Comparison of ENCODE assay signal across 9 cellular contexts in genomic region chr4:118351851-118352827, GRCh38. TPM values are rescaled to one million over a fixed set of nuclear protein-coding genes. Genes with fewer than 3 reads are reported as not detected.
DNase-seq lines count a peak whose midpoint lies in the region; ATAC-seq and TF ChIP-seq lines count a peak whose summit lies in the region.
"Had no signal": no experiment of that assay in that cellular context is flagged by ENCODE, and none has a peak within 500 bp of the region (broad histone marks: within the 10 kb centered on the region; RNA-seq: fewer than 3 reads in every experiment).

No MANE protein-coding gene starts in this region.

- peak overlapping the region; percentile 79 for H3K14ac ChIP-seq in IMR-90 (replicated peaks; ENCODE audit: low read depth, low read length)

- peaks cover 10% of the 10 kb centered on the region for H3K4me1 Mint-ChIP-seq in activated CD8-positive, alpha-beta T cell treated with anti-CD3 and anti-CD28 coated beads, Interleukin-2, amount 10 ng/mL, durations not matched to agents 7 days and 5 days (ENCODE audit: low read depth)

- 44% methylated on average over 2 of the region's 82 CpGs; no CpG with 5 or more reads in 1 of the 2 experiments for WGBS in IMR-90 (ENCODE audit: extremely low coverage in 2 of 2, insufficient read length in 1 of 2), 2 experiments
- WGBS in gastroesophageal sphincter (ENCODE audit: low coverage in 1 of 2), 2 donors = 13 to 34% methylated on average over 4 to 14 of the region's 82 CpGs

- in situ Hi-C loops in IMR-90 (cut with MboI; ENCODE audit: low sequenced_read_pairs) = no loop called here

- H3K18ac ChIP-seq in IMR-90 (ENCODE audit: low read depth, low read length) = peak overlapping the region; percentile 74

- no peaks in the 10 kb centered on the region for H3K9me3 ChIP-seq in IMR-90 (ENCODE audit: control insufficient read depth, insufficient read depth, low read length)
- H3K9me3 ChIP-seq in gastroesophageal sphincter = no peaks in the 10 kb centered on the region
- no peaks in the 10 kb centered on the region for H3K9me3 ChIP-seq in parathyroid adenoma (ENCODE audit: control insufficient read depth, low read length)

- BruUV-seq in IMR-90 (replicated peaks; lab: Mats Ljungman, UMichigan) = TSS peak; percentile 57

- H3K4ac ChIP-seq in IMR-90 (ENCODE audit: low read depth, low read length) = peak overlapping the region; percentile 73

- TF ChIP-seq POLR2A in IMR-90 (IDR thresholded peaks at IDR 0.05; ENCODE audit: low read depth, low read length) (no peak), gastroesophageal sphincter (IDR thresholded peaks at IDR 0.05) (no peak)

- peak overlapping the region; percentile 41 to 42 for H4K8ac ChIP-seq in IMR-90 (ENCODE audit: low read depth in 2 of 2, low read length in 2 of 2)

- no peaks in the 10 kb centered on the region for H4K20me1 ChIP-seq in IMR-90 (ENCODE audit: insufficient read depth, low read length)

- H3K4me2 ChIP-seq in IMR-90 (ENCODE audit: low read depth, low read length) (peak overlapping the region; percentile 97), parathyroid adenoma (ENCODE audit: low read length) (peak overlapping the region; percentile 68)

- H3K79me2 ChIP-seq in parathyroid adenoma = no peaks in the 10 kb centered on the region

- peak overlapping the region; percentile 72 for H4K91ac ChIP-seq in IMR-90 (ENCODE audit: insufficient read depth, low read depth, low read length)

- H4K5ac ChIP-seq in IMR-90 (ENCODE audit: low read depth, low read length) = peak overlapping the region; percentile 84

- H3K27me3 ChIP-seq in IMR-90 (ENCODE audit: control insufficient read depth, insufficient read depth, low read length) = no peaks in the 10 kb centered on the region
- H3K27me3 ChIP-seq in gastroesophageal sphincter = peaks cover 77% of the 10 kb centered on the region
- H3K27me3 ChIP-seq in parathyroid adenoma (ENCODE audit: control insufficient read depth, insufficient read depth, low read length) = no peaks in the 10 kb centered on the region

- dilution Hi-C loops in IMR-90 (cut with HindIII; ENCODE audit: low sequenced_read_pairs, unreplicated experiment) = no loop called here

- H3K4me3 ChIP-seq in IMR-90 (ENCODE audit: insufficient read depth, low read depth, low read length) = peak overlapping the region; percentile 92
- peak overlapping the region; percentile 34 to 56 for H3K4me3 ChIP-seq in gastroesophageal sphincter
- peak overlapping the region; percentile 22 for H3K4me3 ChIP-seq in parathyroid adenoma (ENCODE audit: low read depth, low read length)

- H3K27me3 Mint-ChIP-seq in activated CD8-positive, alpha-beta T cell treated with anti-CD3 and anti-CD28 coated beads, Interleukin-2, amount 10 ng/mL, durations not matched to agents 7 days and 5 days (ENCODE audit: low read depth) = peaks cover 64% of the 10 kb centered on the region

- TF ChIP-seq RAD21 in IMR-90 (IDR thresholded peaks at IDR 0.05; ENCODE audit: low read length) = no peak

- no peaks in the 10 kb centered on the region for H3K9me3 Mint-ChIP-seq in activated CD8-positive, alpha-beta T cell treated with anti-CD3 and anti-CD28 coated beads, Interleukin-2, amount 10 ng/mL, durations not matched to agents 7 days and 5 days (ENCODE audit: insufficient read depth)

- no peak for TF ChIP-seq CTCF in GM10266 (IDR thresholded peaks at IDR 0.05; ENCODE audit: control insufficient read depth, insufficient read depth, low read depth, missing control alignments)
- TF ChIP-seq CTCF in IMR-90 (conservative IDR thresholded peaks at IDR 0.05; ENCODE audit: low read depth, low read length) = no peak
- no peak for TF ChIP-seq CTCF in gastroesophageal sphincter (IDR thresholded peaks at IDR 0.05)
- TF ChIP-seq CTCF in parathyroid adenoma (IDR thresholded peaks at IDR 0.05) = no peak

- intact Hi-C loops in IMR-90 (cut with micrococcal nuclease) = loop anchor here (1.0 to 5.0 kb wide), 2 partner anchors 65 to 71 kb away; no protein-coding TSS in a partner anchor

- H3K9me1 ChIP-seq in IMR-90 (ENCODE audit: insufficient read depth, low read length) = no peaks in the 10 kb centered on the region

- H3K36me3 Mint-ChIP-seq in activated CD8-positive, alpha-beta T cell treated with anti-CD3 and anti-CD28 coated beads, Interleukin-2, amount 10 ng/mL, durations not matched to agents 7 days and 5 days (ENCODE audit: low read depth) = no peaks in the 10 kb centered on the region

- H2AK9ac ChIP-seq in IMR-90 (replicated peaks; ENCODE audit: low read depth, low read length, poor library complexity) = peak overlapping the region; percentile 95

- H2BK20ac ChIP-seq in IMR-90 (ENCODE audit: low read depth, low read length) = 0 out of 2 replicates have a peak overlapping the region, but pooled peaks have one; percentile 2

- H2AFZ ChIP-seq in IMR-90 (replicated peaks; ENCODE audit: low read length, poor library complexity) = peak overlapping the region; percentile 91
- H2AFZ ChIP-seq in parathyroid adenoma = peak overlapping the region; percentile 54

- H3K27ac ChIP-seq in IMR-90 (ENCODE audit: insufficient read depth, low read length) = peak overlapping the region; percentile 82
- peak overlapping the region in 1 of 4 donors; percentile 23 for H3K27ac ChIP-seq in gastroesophageal sphincter
- no peak overlapping the region for H3K27ac ChIP-seq in parathyroid adenoma

- no peak overlapping the region; the same call in 2 of the 3 replicates for H2BK15ac ChIP-seq in IMR-90 (ENCODE audit: low read depth, low read length)

- peak overlapping the region; percentile 71 for H2BK5ac ChIP-seq in IMR-90 (ENCODE audit: low read depth, low read length, poor library complexity, severe bottlenecking)

- H3K23ac ChIP-seq in IMR-90 (ENCODE audit: low read depth, low read length) = peak overlapping the region; percentile 69

- H3K4me1 ChIP-seq in IMR-90 (ENCODE audit: control insufficient read depth, insufficient read depth, low read length) = peaks cover 6% of the 10 kb centered on the region
- peaks cover 0 to 19% (median 11%) of the 10 kb centered on the region in 3 donors for H3K4me1 ChIP-seq in gastroesophageal sphincter
- H3K4me1 ChIP-seq in parathyroid adenoma = no peaks in the 10 kb centered on the region

- H3K79me1 ChIP-seq in IMR-90 (ENCODE audit: low read depth in 1 of 2, low read length in 2 of 2) = peaks cover 4 to 33% of the 10 kb centered on the region in 2 experiments; a peak in 3 of 4 replicates

- DNase-seq in GM10266 (ENCODE audit: extremely low spot score) (peak; percentile 47), IMR-90 (peak; percentile 59), OCI-M2 (lab: John Stamatoyannopoulos, UW; ENCODE audit: unreplicated experiment) (no peak)
- DNase-seq in activated CD8-positive, alpha-beta T cell treated with anti-CD3 and anti-CD28 coated beads, Interleukin-2, amount 10 ng/mL, durations not matched to agents 7 days and 5 days = peak; percentile 20
- no peak for DNase-seq in stimulated activated CD4-positive, alpha-beta T cell treated with anti-CD3 and anti-CD28 coated beads, Interleukin-2, amount 100 ng/mL, for 48 hours

- H3K4me3 Mint-ChIP-seq in activated CD8-positive, alpha-beta T cell treated with anti-CD3 and anti-CD28 coated beads, Interleukin-2, amount 10 ng/mL, durations not matched to agents 7 days and 5 days = peak overlapping the region; percentile 43

- ATAC-seq in GM21619 (IDR thresholded peaks at IDR 0.05; ENCODE audit: unreplicated experiment) (peak; percentile 24), IMR-90 (ENCODE audit: low read depth) (peak; percentile 48), gastroesophageal sphincter (peak; percentile 40)
- ATAC-seq in activated CD8-positive, alpha-beta T cell treated with anti-CD3 and anti-CD28 coated beads, Interleukin-2, amount 10 ng/mL, durations not matched to agents 7 days and 5 days = peak; percentile 27

- H3K27ac Mint-ChIP-seq in activated CD8-positive, alpha-beta T cell treated with anti-CD3 and anti-CD28 coated beads, Interleukin-2, amount 10 ng/mL, durations not matched to agents 7 days and 5 days = no peak overlapping the region

- H3K36me3 ChIP-seq in IMR-90 (ENCODE audit: control insufficient read depth, insufficient read depth, low read length) = peaks cover 2% of the 10 kb centered on the region; the same call in 1 of the 2 replicates
- H3K36me3 ChIP-seq in gastroesophageal sphincter = no peaks in the 10 kb centered on the region
- no peaks in the 10 kb centered on the region for H3K36me3 ChIP-seq in parathyroid adenoma (ENCODE audit: control insufficient read depth, insufficient read depth, low read length)

- peak overlapping the region; percentile 5; the same call in 1 of the 2 replicates for H3K56ac ChIP-seq in IMR-90 (ENCODE audit: extremely low read depth, insufficient read depth, low read length)

- peak overlapping the region; percentile 60 for H2BK120ac ChIP-seq in IMR-90 (ENCODE audit: low read depth, low read length)

- no peak for TF ChIP-seq EP300 in gastroesophageal sphincter (IDR thresholded peaks at IDR 0.05)

- CTCF ChIA-PET in IMR-90 (lab: Yijun Ruan, JAX) = interaction anchor here (0.9 to 2.0 kb wide), 10 partner anchors 8 to 71 kb away, joined by 3 to 17 read pairs (median 4); no protein-coding TSS in a partner anchor
- CTCF ChIA-PET in activated CD8-positive, alpha-beta T cell treated with anti-CD3 and anti-CD28 coated beads, Interleukin-2, amount 10 ng/mL, durations not matched to agents 7 days and 5 days (lab: Charles Lee) = interaction anchor here (0.6 to 3.0 kb wide), 6 partner anchors 9 to 101 kb away, joined by 3 to 15 read pairs (median 10); no protein-coding TSS in a partner anchor

- POLR2A ChIA-PET in IMR-90 (lab: Charles Lee; ENCODE audit: unreplicated experiment) = interaction anchor here (0.6 to 0.7 kb wide), 3 partner anchors 21 to 473 kb away, joined by 3 to 9 read pairs (median 4); no protein-coding TSS in a partner anchor
- POLR2A ChIA-PET in activated CD8-positive, alpha-beta T cell treated with anti-CD3 and anti-CD28 coated beads, Interleukin-2, amount 10 ng/mL, durations not matched to agents 7 days and 5 days (lab: Charles Lee) = no interaction called here

- H2AK5ac ChIP-seq in IMR-90 (ENCODE audit: low read depth, low read length) = peak overlapping the region; percentile 53; the same call in 1 of the 2 replicates

- H3K9ac ChIP-seq in IMR-90 (ENCODE audit: low read depth, low read length) = peak overlapping the region; percentile 89
- no peak overlapping the region for H3K9ac ChIP-seq in parathyroid adenoma

TF ChIP-seq in IMR-90, 13 proteins besides CTCF, POLR2A, EP300 and RAD21 (continues in another document):
- TF ChIP-seq MAFK (IDR thresholded peaks at IDR 0.05; ENCODE audit: low read depth, low read length) = 0 out of 2 replicates have a peak, but pooled peaks have one; percentile 7
- no peak for TF ChIP-seq BHLHE40 (IDR thresholded peaks at IDR 0.05; ENCODE audit: low read depth, low read length)

RNA-seq across cellular contexts. Expression of gene PRSS12, which starts 0.7 kb away (rescaled TPM):
- total RNA-seq in IMR-90 (2012; rRNA removed) (51.1 and 62.2 TPM in 2 replicates), gastroesophageal sphincter (1 to 10 TPM in 1 of 4 donors, under 1 TPM in 3; 0.13 to 1.7 (median 0.45) TPM)
- 57.5 and 71.5 TPM in 2 replicates for polyA plus RNA-seq in IMR-90 (2012; rRNA removed)
- polyA plus RNA-seq in IMR-90 (2012; cell fraction: cytosol; rRNA removed) = 36.6 TPM in 2 replicates
- 30.0 and 140 TPM in 2 replicates for polyA plus RNA-seq in IMR-90 (2012; cell fraction: nucleus; rRNA removed; ENCODE audit: low replicate concordance)
- not detected for total RNA-seq in activated CD8-positive, alpha-beta T cell treated with anti-CD3 and anti-CD28 coated beads, Interleukin-2, amount 10 ng/mL, durations not matched to agents 7 days and 5 days
- total RNA-seq: T-helper 1 cell treated with Interleukin-12 subunit alpha and Interleukin-12 subunit beta and Interleukin-4 antibody, amounts not matched to agents 30 ng/mL and 1 ng/mL, for 36 hours had no signal

Comparison
In these comparisons a context has a peak if more than half of its experiments do, and no peak if none do; other contexts are left out.
1. DNase-seq: peak in GM10266 (single experiment), IMR-90 (single experiment) and activated CD8-positive, alpha-beta T cell treated with anti-CD3 and anti-CD28 coated beads, Interleukin-2, amount 10 ng/mL, durations not matched to agents 7 days and 5 days (single experiment); none in OCI-M2 (single experiment) and stimulated activated CD4-positive, alpha-beta T cell treated with anti-CD3 and anti-CD28 coated beads, Interleukin-2, amount 100 ng/mL, for 48 hours (0 of 2).
2. H3K4me3 ChIP-seq: peak in every context shown above with its lines; median percentile 92 in IMR-90; 45 in gastroesophageal sphincter; 22 in parathyroid adenoma.
3. RNA of gene PRSS12, which starts 0.7 kb away (total RNA-seq): 51.1 to 62.2 TPM in IMR-90; 0.13 to 1.7 TPM in gastroesophageal sphincter and not detected in activated CD8-positive, alpha-beta T cell treated with anti-CD3 and anti-CD28 coated beads, Interleukin-2, amount 10 ng/mL, durations not matched to agents 7 days and 5 days; every median in the first group is over 10 times any median in the second.
4. Peak in every context shown above with its lines, with median percentiles within 50 percentile points of each other: ATAC-seq.